In the genomic region with DNA sequence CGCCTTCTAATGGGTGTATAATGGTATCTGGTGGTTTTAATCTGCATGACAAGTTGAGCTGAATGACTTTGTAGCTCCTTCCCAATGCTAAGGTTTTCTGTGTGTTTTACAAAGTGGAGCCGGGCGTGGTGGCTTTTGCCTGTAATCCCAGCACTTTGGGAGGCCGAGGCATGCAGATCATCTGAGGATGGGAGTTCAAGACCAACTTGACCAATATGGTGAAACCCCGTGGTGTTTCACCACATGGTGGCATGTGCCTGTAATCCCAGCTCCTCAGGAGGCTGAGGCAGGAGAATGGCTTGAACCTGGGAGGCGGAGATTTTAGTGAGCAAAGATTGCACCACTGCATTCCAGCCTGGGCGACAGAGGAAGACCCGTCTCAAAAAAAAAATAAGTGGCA, we compare ENCODE assay signal across 16 cellular contexts. TPM values are rescaled to one million over a fixed set of nuclear protein-coding genes. Genes with fewer than 3 reads are reported as not detected.
DNase-seq lines count a peak whose midpoint lies in the region; ATAC-seq, FAIRE-seq and TF ChIP-seq lines count a peak whose summit lies in the region.
"Had no signal": no experiment of that assay in that cellular context is flagged by ENCODE, and none has a peak within 500 bp of the region (broad histone marks: within the 10 kb centered on the region; RNA-seq: fewer than 3 reads in every experiment).

No MANE protein-coding gene starts in this region.

- H3K27ac Mint-ChIP-seq in activated naive CD4-positive, alpha-beta T cell treated with anti-CD3 and anti-CD28 coated beads for 36 hours = peak overlapping the region; percentile 41
- H3K27ac Mint-ChIP-seq in WTC11 = peak overlapping the region; percentile 81
- H3K27ac Mint-ChIP-seq: CD8-positive, alpha-beta memory T cell; HFFc6 had no signal

- peaks cover 10% of the 10 kb centered on the region for H3K4me1 Mint-ChIP-seq in activated naive CD4-positive, alpha-beta T cell treated with anti-CD3 and anti-CD28 coated beads for 36 hours (ENCODE audit: low read depth)
- peaks cover 61% of the 10 kb centered on the region for H3K4me1 Mint-ChIP-seq in WTC11

- no peaks in the 10 kb centered on the region for H3K36me3 ChIP-seq in iPS-20b (ENCODE audit: insufficient read depth, low read depth, low read length)

- CTCF ChIA-PET in activated naive CD4-positive, alpha-beta T cell treated with anti-CD3 and anti-CD28 coated beads for 36 hours (lab: Charles Lee) = no interaction called here
- CTCF ChIA-PET in WTC11 (lab: Charles Lee) = interaction anchor here (0.9 to 1.4 kb wide), 4 partner anchors 11 to 319 kb away, joined by 3 to 7 read pairs (median 4); partner anchors contain the start of gene TIGD4

- no peak for FAIRE-seq in frontal cortex (lab: Jason Lieb, UNC)
- FAIRE-seq: HTR-8/SVneo had no signal

- no peak overlapping the region for H3K4me3 Mint-ChIP-seq in activated naive CD4-positive, alpha-beta T cell treated with anti-CD3 and anti-CD28 coated beads for 36 hours
- H3K4me3 Mint-ChIP-seq in WTC11 = peak overlapping the region; percentile 14
- H3K4me3 Mint-ChIP-seq: HFFc6 had no signal

- intact Hi-C loops in activated naive CD4-positive, alpha-beta T cell treated with anti-CD3 and anti-CD28 coated beads for 36 hours (cut with micrococcal nuclease) = no loop called here

- ATAC-seq in WTC11 (peak; percentile 88), GM21526 (IDR thresholded peaks at IDR 0.05; ENCODE audit: low FRiP score, unreplicated experiment) (no peak), HG03378 (IDR thresholded peaks at IDR 0.05; ENCODE audit: unreplicated experiment) (no peak)

- H3K9ac ChIP-seq in iPS-20b (ENCODE audit: low read depth, low read length) = no peak overlapping the region
- H3K9ac ChIP-seq: BLaER1 had no signal

- no peak for TF ChIP-seq CTCF in WTC11 (IDR thresholded peaks at IDR 0.05)

- POLR2A ChIA-PET in WTC11 (lab: Charles Lee) = no interaction called here

- peaks cover 14% of the 10 kb centered on the region for H3K9me3 Mint-ChIP-seq in activated naive CD4-positive, alpha-beta T cell treated with anti-CD3 and anti-CD28 coated beads for 36 hours
- H3K9me3 Mint-ChIP-seq in WTC11 = peaks cover 15% of the 10 kb centered on the region
- H3K9me3 Mint-ChIP-seq: HFFc6 had no signal

- no peak for DNase-seq in activated naive CD4-positive, alpha-beta T cell treated with anti-CD3 and anti-CD28 coated beads for 36 hours
- DNase-seq in activated naive CD4-positive, alpha-beta T cell (lab: John Stamatoyannopoulos, UW) = no peak
- DNase-seq in WTC11 (ENCODE audit: low spot score) (peak; percentile 32), frontal cortex (ENCODE audit: low spot score in 2 of 2) (no peak)
- DNase-seq: 8988T; AML-193; CD8-positive, alpha-beta memory T cell; GOT3; HCEC 1CT; HFFc6 had no signal

- peak overlapping the region; percentile 16; the same call in 1 of the 2 replicates for H3K4me3 ChIP-seq in iPS-20b (ENCODE audit: low read length)
- H3K4me3 ChIP-seq: BLaER1 had no signal

- H3K36me3 Mint-ChIP-seq in activated naive CD4-positive, alpha-beta T cell treated with anti-CD3 and anti-CD28 coated beads for 36 hours (ENCODE audit: low read depth) = peaks cover 24% of the 10 kb centered on the region
- H3K36me3 Mint-ChIP-seq in WTC11 = peaks cover 11% of the 10 kb centered on the region

- no peaks in the 10 kb centered on the region for H3K27me3 ChIP-seq in iPS-20b (ENCODE audit: insufficient read depth, low read length)
- H3K27me3 ChIP-seq: BLaER1 had no signal

- no peaks in the 10 kb centered on the region for H3K27me3 Mint-ChIP-seq in activated naive CD4-positive, alpha-beta T cell treated with anti-CD3 and anti-CD28 coated beads for 36 hours (ENCODE audit: low read depth)
- H3K27me3 Mint-ChIP-seq in WTC11 (ENCODE audit: low read depth) = peaks cover 9% of the 10 kb centered on the region

- H3K4me1 ChIP-seq in iPS-20b (ENCODE audit: insufficient read depth, low read length) = peaks cover 7% of the 10 kb centered on the region; the same call in 1 of the 2 replicates
- H3K4me1 ChIP-seq: Caco-2 had no signal

- no peak overlapping the region for H3K27ac ChIP-seq in iPS-20b (ENCODE audit: low read length)
- H3K27ac ChIP-seq: BLaER1 had no signal

- no peaks in the 10 kb centered on the region; the same call in 1 of the 2 replicates for H3K9me3 ChIP-seq in iPS-20b (ENCODE audit: insufficient read depth, low read depth, low read length)
- H3K9me3 ChIP-seq: Caco-2 had no signal

TF ChIP-seq in WTC11, 78 proteins besides CTCF, POLR2A, EP300 and RAD21:
- TF ChIP-seq ZNF423 (CRISPR knock-in tag; IDR thresholded peaks at IDR 0.05) (peak; percentile 87), AFF4 (CRISPR knock-in tag; IDR thresholded peaks at IDR 0.05; ENCODE audit: borderline replicate concordance) (0 out of 2 replicates have a peak, but pooled peaks have one; percentile 64), FOXP4 (CRISPR knock-in tag; IDR thresholded peaks at IDR 0.05) (peak; percentile 42; the same call in 1 of the 2 replicates), MAX (CRISPR knock-in tag; IDR thresholded peaks at IDR 0.05) (0 out of 2 replicates have a peak, but pooled peaks have one; percentile 28), ZBTB21 (CRISPR knock-in tag; IDR thresholded peaks at IDR 0.05; ENCODE audit: borderline replicate concordance) (0 out of 2 replicates have a peak, but pooled peaks have one; percentile 71), TEAD1 (CRISPR knock-in tag; IDR thresholded peaks at IDR 0.05) (peak; percentile 83; the same call in 1 of the 2 replicates), ETV6 (CRISPR knock-in tag; IDR thresholded peaks at IDR 0.05) (peak; percentile 56; the same call in 1 of the 2 replicates), EMX1 (CRISPR knock-in tag; IDR thresholded peaks at IDR 0.05) (no peak), MYBL2 (CRISPR knock-in tag; IDR thresholded peaks at IDR 0.05) (no peak), FOXK1 (CRISPR knock-in tag; IDR thresholded peaks at IDR 0.05) (0 out of 2 replicates have a peak, but pooled peaks have one; percentile 33)
TF ChIP-seq in WTC11: peak in this region for 8.

RNA-seq across cellular contexts. Expression of gene ARFIP1, which starts 28.9 kb away (rescaled TPM):
- total RNA-seq in activated naive CD4-positive, alpha-beta T cell treated with anti-CD3 and anti-CD28 coated beads for 36 hours = 1 to 10 TPM; 5.0 to 5.1 TPM
- total RNA-seq in WTC11 (2021) = 29.2 to 35.3 TPM (median 31.2 TPM) in 3 replicates
- total RNA-seq in frontal cortex = 50.5 TPM

RNA-seq across cellular contexts. Expression of gene TIGD4, which starts 29.1 kb away (rescaled TPM):
- under 1 TPM; 0.07 to 0.27 TPM for total RNA-seq in activated naive CD4-positive, alpha-beta T cell treated with anti-CD3 and anti-CD28 coated beads for 36 hours
- total RNA-seq in WTC11 (2021) (1.9 to 2.5 TPM (median 2.0 TPM) in 3 replicates), frontal cortex (3.3 TPM)
